Comparison of ENCODE assay signal across 8 cellular contexts in genomic region chr1:31413405-31414005, GRCh38. TPM values are rescaled to one million over a fixed set of nuclear protein-coding genes. Genes with fewer than 3 reads are reported as not detected.
DNase-seq lines count a peak whose midpoint lies in the region; ATAC-seq and TF ChIP-seq lines count a peak whose summit lies in the region.

No MANE protein-coding gene starts in this region.

- POLR2A ChIA-PET in Panc1 (lab: Charles Lee) = no interaction called here

- intact Hi-C loops in Panc1 (cut with micrococcal nuclease; ENCODE audit: unreplicated experiment) (no loop called here), breast epithelium (cut with DNase I; ENCODE audit: low total_unique reads) (no loop called here)

- peaks cover 11% of the 10 kb centered on the region for H3K4me1 ChIP-seq in CD4-positive, CD25-positive, alpha-beta regulatory T cell (ENCODE audit: control insufficient read depth, insufficient read depth, low read length, poor library complexity, severe bottlenecking)
- H3K4me1 ChIP-seq in Panc1 (ENCODE audit: control insufficient read depth, insufficient read depth, low read length) = no peaks in the 10 kb centered on the region; the same call in 1 of the 2 replicates
- H3K4me1 ChIP-seq in breast epithelium = peaks cover 0 to 13% of the 10 kb centered on the region in 2 donors

- peak; percentile 22 to 41 for ATAC-seq in CD4-positive, CD25-positive, alpha-beta regulatory T cell (ENCODE audit: low read depth in 2 of 2)
- ATAC-seq in Panc1 = peak; percentile 76
- peak; percentile 41 for ATAC-seq in stimulated activated memory B cell treated with anti-CD40 and anti-IgM and Interleukin-4, amounts not matched to agents 10 μg/mL and 1 μg/mL and 100 μg/mL, for 72 hours

- TF ChIP-seq CTCF in Panc1 (IDR thresholded peaks at IDR 0.05) = no peak
- TF ChIP-seq CTCF in breast epithelium (IDR thresholded peaks at IDR 0.05) = no peak
- no peak for TF ChIP-seq CTCF in kidney epithelial cell (IDR thresholded peaks at IDR 0.05; ENCODE audit: insufficient read depth, low read length, poor library complexity, severe bottlenecking)

- no peak overlapping the region for H3K4me3 ChIP-seq in CD4-positive, CD25-positive, alpha-beta regulatory T cell (ENCODE audit: low read depth, low read length)
- peak overlapping the region; percentile 90 for H3K4me3 ChIP-seq in H7 (ENCODE audit: insufficient read depth, low read depth, low read length)
- H3K4me3 ChIP-seq in Panc1 (ENCODE audit: low read depth in 2 of 2, low read length in 2 of 2) = peak overlapping the region; percentile 62 to 66
- H3K4me3 ChIP-seq in breast epithelium = peak overlapping the region; percentile 71 to 80 (median 79)
- H3K4me3 ChIP-seq in kidney epithelial cell (ENCODE audit: low read depth, low read length) = peak overlapping the region; percentile 80

- H3K4me3 Mint-ChIP-seq in CD4-positive, CD25-positive, alpha-beta regulatory T cell = peak overlapping the region; percentile 86 to 92 (median 88)
- peak overlapping the region; percentile 83 for H3K4me3 Mint-ChIP-seq in stimulated activated memory B cell treated with anti-CD40 and anti-IgM and Interleukin-4, amounts not matched to agents 10 μg/mL and 1 μg/mL and 100 μg/mL, for 72 hours

- no peaks in the 10 kb centered on the region for H3K36me3 Mint-ChIP-seq in CD4-positive, CD25-positive, alpha-beta regulatory T cell
- H3K36me3 Mint-ChIP-seq in stimulated activated memory B cell treated with anti-CD40 and anti-IgM and Interleukin-4, amounts not matched to agents 10 μg/mL and 1 μg/mL and 100 μg/mL, for 72 hours = no peaks in the 10 kb centered on the region

- H3K27me3 ChIP-seq in CD4-positive, CD25-positive, alpha-beta regulatory T cell (ENCODE audit: control insufficient read depth, insufficient read depth, low read length) = peaks cover 33% of the 10 kb centered on the region
- H3K27me3 ChIP-seq in H7 (ENCODE audit: control insufficient read depth, insufficient read depth, low read length) (peaks cover 4% of the 10 kb centered on the region), Panc1 (ENCODE audit: control insufficient read depth, insufficient read depth, low read length) (no peaks in the 10 kb centered on the region), breast epithelium (no peaks in the 10 kb centered on the region), kidney epithelial cell (ENCODE audit: control insufficient read depth, insufficient read depth, low read length) (no peaks in the 10 kb centered on the region)

- no peaks in the 10 kb centered on the region for H3K36me3 ChIP-seq in CD4-positive, CD25-positive, alpha-beta regulatory T cell (ENCODE audit: control insufficient read depth, insufficient read depth, low read length)
- H3K36me3 ChIP-seq in H7 (replicated peaks; ENCODE audit: control insufficient read depth, insufficient read depth, low read length) (no peaks in the 10 kb centered on the region), Panc1 (ENCODE audit: control insufficient read depth, insufficient read depth, low read length) (peaks cover 2% of the 10 kb centered on the region; the same call in 1 of the 2 replicates), breast epithelium (no peaks in the 10 kb centered on the region), kidney epithelial cell (ENCODE audit: control insufficient read depth, insufficient read depth, low read length) (no peaks in the 10 kb centered on the region)

- H3K4me1 Mint-ChIP-seq in CD4-positive, CD25-positive, alpha-beta regulatory T cell = peaks cover 0 to 11% (median 4%) of the 10 kb centered on the region in 4 donors
- H3K4me1 Mint-ChIP-seq in stimulated activated memory B cell treated with anti-CD40 and anti-IgM and Interleukin-4, amounts not matched to agents 10 μg/mL and 1 μg/mL and 100 μg/mL, for 72 hours = peaks cover 19% of the 10 kb centered on the region

- no peaks in the 10 kb centered on the region for H3K9me3 ChIP-seq in CD4-positive, CD25-positive, alpha-beta regulatory T cell (ENCODE audit: control insufficient read depth in 2 of 2, low read length in 2 of 2)
- H3K9me3 ChIP-seq in Panc1 (ENCODE audit: control insufficient read depth, insufficient read depth, low read depth, low read length) = no peaks in the 10 kb centered on the region
- no peaks in the 10 kb centered on the region for H3K9me3 ChIP-seq in breast epithelium

- in situ Hi-C loops in Panc1 (cut with HindIII; ENCODE audit: low pct_unique_long_range_greater_than_20kb, low sequenced_read_pairs) = no loop called here

- H3K27me3 Mint-ChIP-seq in CD4-positive, CD25-positive, alpha-beta regulatory T cell = peaks cover 79% of the 10 kb centered on the region
- H3K27me3 Mint-ChIP-seq in stimulated activated memory B cell treated with anti-CD40 and anti-IgM and Interleukin-4, amounts not matched to agents 10 μg/mL and 1 μg/mL and 100 μg/mL, for 72 hours = peaks cover 87% of the 10 kb centered on the region

- DNase-seq in CD4-positive, CD25-positive, alpha-beta regulatory T cell = no peak
- DNase-seq in H7 (peak; percentile 86), Panc1 (ENCODE audit: low read depth, low spot score) (no peak), breast epithelium (ENCODE audit: low spot score in 2 of 2) (peak; percentile 75 to 84), kidney epithelial cell (ENCODE audit: low read depth) (no peak), NCI-H128 (lab: John Stamatoyannopoulos, UW; ENCODE audit: unreplicated experiment) (no peak), amniotic stem cell (lab: John Stamatoyannopoulos, UW) (no peak)

- no peak for TF ChIP-seq POLR2A in breast epithelium (IDR thresholded peaks at IDR 0.05)

- H3K9me3 Mint-ChIP-seq in CD4-positive, CD25-positive, alpha-beta regulatory T cell = peaks cover 0 to 5% (median 0%) of the 10 kb centered on the region in 7 donors
- H3K9me3 Mint-ChIP-seq in stimulated activated memory B cell treated with anti-CD40 and anti-IgM and Interleukin-4, amounts not matched to agents 10 μg/mL and 1 μg/mL and 100 μg/mL, for 72 hours = no peaks in the 10 kb centered on the region

- CTCF ChIA-PET in Panc1 (lab: Charles Lee) = no interaction called here

- H3K27ac Mint-ChIP-seq in CD4-positive, CD25-positive, alpha-beta regulatory T cell = peak overlapping the region in 1 of 3 donors; percentile 70
- peak overlapping the region; percentile 38 for H3K27ac Mint-ChIP-seq in stimulated activated memory B cell treated with anti-CD40 and anti-IgM and Interleukin-4, amounts not matched to agents 10 μg/mL and 1 μg/mL and 100 μg/mL, for 72 hours

- no TSS peak for BruUV-seq in Panc1 (replicated peaks; lab: Mats Ljungman, UMichigan)

- no peak overlapping the region for H3K27ac ChIP-seq in CD4-positive, CD25-positive, alpha-beta regulatory T cell (ENCODE audit: insufficient read depth, low read length, poor library complexity, severe bottlenecking)
- peak overlapping the region; percentile 44; the same call in 1 of the 2 replicates for H3K27ac ChIP-seq in Panc1 (ENCODE audit: low read length)
- H3K27ac ChIP-seq in breast epithelium = peak overlapping the region; percentile 91 to 95

RNA-seq across cellular contexts. Expression of gene SERINC2, which starts 0.5 kb away (rescaled TPM):
- total RNA-seq in CD4-positive, CD25-positive, alpha-beta regulatory T cell = not detected
- under 1 TPM in 1 of 4 donors, not detected in 3; 0.08 TPM for polyA plus RNA-seq in CD4-positive, CD25-positive, alpha-beta regulatory T cell
- 39.2 and 40.0 TPM in 2 replicates for total RNA-seq in H7 (2014; rRNA removed; shearing (Covaris generic))
- total RNA-seq in Panc1 (2021; ENCODE audit: unreplicated experiment) = 14.0 TPM
- polyA plus RNA-seq in Panc1 (2012; ENCODE audit: insufficient read length) = 17.2 TPM
- total RNA-seq in breast epithelium = 10 to 100 TPM; 10.4 to 50.6 (median 30.5) TPM
- 105 and 131 TPM in 2 replicates for total RNA-seq in kidney epithelial cell

RNA-seq across cellular contexts. Expression of gene FABP3, which starts 40.6 kb away (rescaled TPM):
- not detected for total RNA-seq in CD4-positive, CD25-positive, alpha-beta regulatory T cell
- not detected for polyA plus RNA-seq in CD4-positive, CD25-positive, alpha-beta regulatory T cell
- total RNA-seq in H7 (2014; rRNA removed; shearing (Covaris generic)) = 14.4 and 15.6 TPM in 2 replicates
- total RNA-seq in Panc1 (2021; ENCODE audit: unreplicated experiment) = 0.49 TPM
- polyA plus RNA-seq in Panc1 (2012; ENCODE audit: insufficient read length) = 0.57 TPM
- 10 to 100 TPM in 2 of 3 donors, 1 to 10 TPM in 1; 7.9 to 15.5 (median 15.0) TPM for total RNA-seq in breast epithelium
- 2.1 and 9.1 TPM in 2 replicates for total RNA-seq in kidney epithelial cell

Comparison
In these comparisons a context has a peak if more than half of its experiments do, and no peak if none do; other contexts are left out.
1. DNase-seq: peak in H7 (single experiment) and breast epithelium (2 of 2); none in CD4-positive, CD25-positive, alpha-beta regulatory T cell (0 of 3), Panc1 (single experiment), kidney epithelial cell (single experiment), NCI-H128 (single experiment) and amniotic stem cell (single experiment).
2. RNA of gene SERINC2, which starts 0.5 kb away (total RNA-seq): 105 to 131 TPM in kidney epithelial cell, 39.2 to 40.0 TPM in H7, 10.4 to 50.6 TPM in breast epithelium and 14.0 TPM in Panc1 (single experiment); not detected in CD4-positive, CD25-positive, alpha-beta regulatory T cell (single experiment); every median in the first group is over 10 times any median in the second.
3. Peak in every context shown above with its lines, with median percentiles within 50 percentile points of each other: ATAC-seq.